In genomic region chr17:47291242-47291873, GRCh38 we compare ENCODE assay signal across 1 cellular context.
TF ChIP-seq lines count a peak whose summit lies in the region.

No MANE protein-coding gene starts in this region.

TF ChIP-seq in HepG2, 621 proteins besides CTCF, POLR2A, EP300 and RAD21 (continued from another document and continues in another):
- TF ChIP-seq ZNF512B (CRISPR knock-in tag; IDR thresholded peaks at IDR 0.05; ENCODE audit: borderline replicate concordance) (0 out of 2 replicates have a peak, but pooled peaks have one; percentile 71), U2AF2 (IDR thresholded peaks at IDR 0.05; ENCODE audit: low read depth, low read length) (no peak), HBP1 (CRISPR knock-in tag; IDR thresholded peaks at IDR 0.05; ENCODE audit: low read depth) (no peak), ZNF737 (CRISPR knock-in tag; IDR thresholded peaks at IDR 0.05; ENCODE audit: borderline replicate concordance) (no peak), AKNA (CRISPR knock-in tag; IDR thresholded peaks at IDR 0.05; ENCODE audit: borderline replicate concordance) (no peak), NFAT5 (CRISPR knock-in tag; IDR thresholded peaks at IDR 0.05) (no peak), BCL6 (CRISPR knock-in tag; IDR thresholded peaks at IDR 0.05) (peak; percentile 83), SKI (IDR thresholded peaks at IDR 0.05; ENCODE audit: partially characterized antibody) (peak; percentile 66), RFX3 (CRISPR knock-in tag; IDR thresholded peaks at IDR 0.05) (no peak), BHLHE40 (IDR thresholded peaks at IDR 0.05; ENCODE audit: low read length) (peak; percentile 80), ZBTB43 (CRISPR knock-in tag; conservative IDR thresholded peaks at IDR 0.05) (no peak), FOXC1 (CRISPR knock-in tag; IDR thresholded peaks at IDR 0.05; ENCODE audit: borderline replicate concordance) (no peak), EED (CRISPR knock-in tag; IDR thresholded peaks at IDR 0.05) (no peak), TFAP4 (IDR thresholded peaks at IDR 0.05; ENCODE audit: borderline replicate concordance, low read depth) (no peak), MATR3 (CRISPR knock-in tag; IDR thresholded peaks at IDR 0.05) (no peak), ZKSCAN5 (CRISPR knock-in tag; IDR thresholded peaks at IDR 0.05) (no peak), HIC2 (CRISPR knock-in tag; IDR thresholded peaks at IDR 0.05; ENCODE audit: low read depth) (no peak), ATF7-NPFF (CRISPR knock-in tag; IDR thresholded peaks at IDR 0.05; ENCODE audit: low read depth) (no peak), ZNF589 (CRISPR knock-in tag; conservative IDR thresholded peaks at IDR 0.05) (no peak), ZFP36L2 (CRISPR knock-in tag; IDR thresholded peaks at IDR 0.05) (no peak), NR2F6 (IDR thresholded peaks at IDR 0.05) (peak; percentile 70; the same call in 1 of the 2 replicates), NR2F6 (CRISPR knock-in tag; IDR thresholded peaks at IDR 0.05) (peak; percentile 42; the same call in 1 of the 2 replicates), ZNF232 (CRISPR knock-in tag; IDR thresholded peaks at IDR 0.05; ENCODE audit: borderline replicate concordance) (no peak), HCFC1 (IDR thresholded peaks at IDR 0.05; ENCODE audit: low read depth, low read length) (no peak), PAF1 (CRISPR knock-in tag; IDR thresholded peaks at IDR 0.05) (no peak), MTF1 (CRISPR knock-in tag; IDR thresholded peaks at IDR 0.05) (no peak), TAF15 (IDR thresholded peaks at IDR 0.05; ENCODE audit: low read depth, low read length, poor library complexity, severe bottlenecking) (no peak), ZNF326 (CRISPR knock-in tag; IDR thresholded peaks at IDR 0.05; ENCODE audit: borderline replicate concordance) (no peak), ZNF850 (CRISPR knock-in tag; conservative IDR thresholded peaks at IDR 0.05) (no peak), CBX5 (CRISPR knock-in tag; IDR thresholded peaks at IDR 0.05; ENCODE audit: borderline replicate concordance) (no peak), POLR2AphosphoS2 (IDR thresholded peaks at IDR 0.05; ENCODE audit: low read depth, low read length) (no peak), GZF1 (CRISPR knock-in tag; IDR thresholded peaks at IDR 0.05) (no peak), ZFP82 (CRISPR knock-in tag; IDR thresholded peaks at IDR 0.05; ENCODE audit: borderline replicate concordance) (no peak), ELK4 (CRISPR knock-in tag; IDR thresholded peaks at IDR 0.05; ENCODE audit: borderline replicate concordance) (no peak), SNRNP70 (IDR thresholded peaks at IDR 0.05; ENCODE audit: low read depth, low read length) (no peak), SP5 (CRISPR knock-in tag; IDR thresholded peaks at IDR 0.05; ENCODE audit: borderline replicate concordance, low read depth) (peak; percentile 93), ZBTB1 (CRISPR knock-in tag; IDR thresholded peaks at IDR 0.05; ENCODE audit: borderline replicate concordance) (no peak), ZNF569 (CRISPR knock-in tag; IDR thresholded peaks at IDR 0.05; ENCODE audit: borderline replicate concordance) (no peak), KDM1A (CRISPR knock-in tag; IDR thresholded peaks at IDR 0.05) (no peak), ZBTB25 (CRISPR knock-in tag; IDR thresholded peaks at IDR 0.05) (peak; percentile 61), ZNF781 (CRISPR knock-in tag; IDR thresholded peaks at IDR 0.05; ENCODE audit: borderline replicate concordance, not compliant biosample characterization) (peak; percentile 42), CREBL2 (CRISPR knock-in tag; IDR thresholded peaks at IDR 0.05; ENCODE audit: borderline replicate concordance) (no peak)
